In genomic region chr10:122688293-122688989, GRCh38 we compare ENCODE assay signal across 14 cellular contexts. TPM values are rescaled to one million over a fixed set of nuclear protein-coding genes. Genes with fewer than 3 reads are reported as not detected.
DNase-seq lines count a peak whose midpoint lies in the region; ATAC-seq and TF ChIP-seq lines count a peak whose summit lies in the region.
"Had no signal": no experiment of that assay in that cellular context is flagged by ENCODE, and none has a peak within 500 bp of the region (broad histone marks: within the 10 kb centered on the region; RNA-seq: fewer than 3 reads in every experiment).

No MANE protein-coding gene starts in this region.

- H3K4me1 ChIP-seq in adipocyte (ENCODE audit: control insufficient read depth, insufficient read depth, low read length) (peaks cover 11% of the 10 kb centered on the region), gastrocnemius medialis (no peaks in the 10 kb centered on the region)
- H3K4me1 ChIP-seq: suprapubic skin had no signal

- no peak overlapping the region for H3K9ac ChIP-seq in adipocyte (ENCODE audit: low read length)

- in situ Hi-C loops in gastrocnemius medialis (cut with MboI; ENCODE audit: low sequenced_read_pairs in 4 of 4), result no loop called here

- intact Hi-C loops in left ventricle myocardium superior (cut with micrococcal nuclease), result no loop called here
- intact Hi-C loops in gastrocnemius medialis (cut with DNase I; ENCODE audit: low total_unique reads), result no loop called here

- DNase-seq in GM04504 (ENCODE audit: low read depth) (peak; percentile 1), adipocyte (ENCODE audit: low read depth) (peak; percentile 3), left ventricle myocardium superior (no peak), gastrocnemius medialis (peak in 1 of 2 donors; percentile 36), NCI-H1417 (lab: John Stamatoyannopoulos, UW) (no peak)
- no peak for DNase-seq in activated effector memory CD4-positive, alpha-beta T cell treated with anti-CD3 and anti-CD28 coated beads, Interleukin-2, amount 50 U/mL, for 16 hours
- no peak for DNase-seq in stimulated activated CD4-positive, alpha-beta T cell treated with anti-CD3 and anti-CD28 coated beads, Interleukin-4, amount 100 ng/mL, for 1 hour
- DNase-seq: activated CD8-positive, alpha-beta memory T cell treated with anti-CD3 and anti-CD28 coated beads, Interleukin-2, amount 10 ng/mL, durations not matched to agents 7 days and 5 days; CD4-positive, CD25-positive, alpha-beta regulatory T cell; occipital lobe; stimulated activated CD4-positive, alpha-beta T cell treated with anti-CD3 and anti-CD28 coated beads, Interleukin-4, amount 100 ng/mL, for 4 hours had no signal

- H3K27ac ChIP-seq in gastrocnemius medialis, result peak overlapping the region in 2 of 4 donors; percentile 53 to 56
- H3K27ac ChIP-seq: HL-60, suprapubic skin had no signal

- H3K27me3 ChIP-seq in adipocyte (replicated peaks; ENCODE audit: control insufficient read depth, insufficient read depth, low read length) (peaks cover 42% of the 10 kb centered on the region), gastrocnemius medialis (peaks cover 0 to 6% (median 0%) of the 10 kb centered on the region in 3 donors)

- H3K36me3 ChIP-seq in adipocyte (ENCODE audit: control insufficient read depth, insufficient read depth, low read length, severe bottlenecking), result no peaks in the 10 kb centered on the region
- H3K36me3 ChIP-seq in gastrocnemius medialis, result no peaks in the 10 kb centered on the region
- H3K36me3 ChIP-seq: suprapubic skin had no signal

- TF ChIP-seq POLR2A in gastrocnemius medialis (IDR thresholded peaks at IDR 0.05), result no peak

- H3K4me3 ChIP-seq in adipocyte (ENCODE audit: low read length), result no peak overlapping the region
- no peak overlapping the region for H3K4me3 ChIP-seq in gastrocnemius medialis
- H3K4me3 ChIP-seq: suprapubic skin had no signal

- TF ChIP-seq CTCF in gastrocnemius medialis (IDR thresholded peaks at IDR 0.05 in 4 of 5, conservative IDR thresholded peaks at IDR 0.05 in 1 of 5), result no peak

- H3K9me3 ChIP-seq in adipocyte (ENCODE audit: control insufficient read depth, low read length) (no peaks in the 10 kb centered on the region), gastrocnemius medialis (no peaks in the 10 kb centered on the region)
- H3K9me3 ChIP-seq: suprapubic skin had no signal

- peak; percentile 89 for ATAC-seq in left ventricle myocardium superior
- ATAC-seq in gastrocnemius medialis, result peak; percentile 58 to 65
- ATAC-seq in HG03280 (IDR thresholded peaks at IDR 0.05; ENCODE audit: unreplicated experiment), result no peak
- ATAC-seq: activated CD8-positive, alpha-beta memory T cell treated with anti-CD3 and anti-CD28 coated beads, Interleukin-2, amount 10 ng/mL, durations not matched to agents 7 days and 5 days had no signal

RNA-seq across cellular contexts. Expression of gene C10orf120, which starts 11.2 kb away (rescaled TPM):
- not detected for total RNA-seq in left ventricle myocardium superior
- total RNA-seq in gastrocnemius medialis, result not detected
- total RNA-seq: activated CD8-positive, alpha-beta memory T cell treated with anti-CD3 and anti-CD28 coated beads, Interleukin-2, amount 10 ng/mL, durations not matched to agents 7 days and 5 days; CD4-positive, CD25-positive, alpha-beta regulatory T cell; occipital lobe; suprapubic skin had no signal

Comparison
In these comparisons a context has a peak if more than half of its experiments do, and no peak if none do; other contexts are left out.
1. DNase-seq: peak in GM04504 (single experiment) and adipocyte (single experiment); none in left ventricle myocardium superior (single experiment), NCI-H1417 (0 of 3), activated effector memory CD4-positive, alpha-beta T cell treated with anti-CD3 and anti-CD28 coated beads, Interleukin-2, amount 50 U/mL, for 16 hours (single experiment) and stimulated activated CD4-positive, alpha-beta T cell treated with anti-CD3 and anti-CD28 coated beads, Interleukin-4, amount 100 ng/mL, for 1 hour (single experiment).